Comparison of ENCODE assay signal across 22 cellular contexts in the genomic region with DNA sequence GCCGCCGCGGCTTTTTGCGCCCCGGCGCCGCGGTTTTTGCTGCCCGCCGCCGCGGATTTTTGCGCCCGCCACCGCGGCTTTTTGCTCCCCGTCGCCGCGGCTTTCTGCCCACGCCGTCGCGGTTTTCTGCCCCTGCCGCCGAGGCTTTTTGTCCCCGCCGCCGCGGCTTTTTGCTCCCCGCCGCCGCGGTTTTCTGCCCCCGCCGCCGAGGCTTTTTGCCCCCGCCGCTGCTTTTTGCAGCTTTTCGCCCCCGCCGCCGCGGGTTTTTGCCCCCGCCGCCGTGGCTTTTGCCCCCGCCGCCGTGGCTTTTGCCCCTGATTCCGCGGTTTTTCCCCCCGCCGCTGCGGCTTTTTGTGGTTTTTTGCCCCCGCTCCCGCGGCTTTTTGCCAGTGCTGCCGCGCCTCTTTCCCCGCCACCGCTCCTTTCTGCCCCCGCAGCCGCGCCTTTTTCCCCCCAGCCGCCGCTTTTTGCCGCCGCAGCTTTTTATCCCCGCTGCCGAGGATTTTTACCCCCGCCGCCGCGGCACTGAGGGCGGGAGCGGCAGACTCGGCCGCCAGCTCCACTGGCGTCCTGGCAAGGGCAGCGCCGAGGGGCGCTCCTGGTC.
"Had no signal": no experiment of that assay in that cellular context is flagged by ENCODE, and none has a peak within 500 bp of the region (broad histone marks: within the 10 kb centered on the region; RNA-seq: fewer than 3 reads in every experiment).

No MANE protein-coding gene starts in this region.

- H3K9me3 ChIP-seq: gastrocnemius medialis, lower lobe of right lung, prostate gland, right lobe of liver had no signal

- ATAC-seq: gastrocnemius medialis; heart right ventricle; left lung; lower lobe of right lung; natural killer cell treated with Interleukin-12 subunit alpha and Interleukin-12 subunit beta and Interleukin-15 and Interleukin-18, amount 100 ng/mL, for 72 hours; right lobe of liver; stimulated activated effector memory CD8-positive, alpha-beta T cell treated with anti-CD3 and anti-CD28 coated beads, Interleukin-12 subunit alpha, Interleukin-12 subunit beta, amount 100 ng/mL, for 72 hours had no signal

- H3K27ac Mint-ChIP-seq: memory B cell; natural killer cell treated with Interleukin-12 subunit alpha and Interleukin-12 subunit beta and Interleukin-15 and Interleukin-18, amount 100 ng/mL, for 72 hours; neural progenitor cell; stimulated activated effector memory CD8-positive, alpha-beta T cell treated with anti-CD3 and anti-CD28 coated beads, Interleukin-12 subunit alpha, Interleukin-12 subunit beta, amount 100 ng/mL, for 72 hours; stimulated activated naive CD8-positive, alpha-beta T cell treated with anti-CD3 and anti-CD28 coated beads, Interleukin-15, Interleukin-2, amounts not matched to agents 100 ng/mL and 50 ng/mL, for 24 hours had no signal

- H3K27me3 ChIP-seq: neural progenitor cell, ovary, right lobe of liver had no signal

- DNase-seq: cortex of kidney; effector CD8-positive, alpha-beta T cell; gastrocnemius medialis; heart right ventricle; hypothalamus; lower lobe of right lung; midbrain; nucleus accumbens; ovary; right lobe of liver; stimulated activated CD4-positive, alpha-beta T cell treated with anti-CD3 and anti-CD28 coated beads, Interleukin-4, amount 100 ng/mL, for 1 hour; stimulated activated CD8-positive, alpha-beta memory T cell treated with anti-CD3 and anti-CD28 coated beads, Interleukin-4, amount 100 ng/mL, for 48 hours; transverse colon had no signal

- H3K4me3 Mint-ChIP-seq: memory B cell; natural killer cell treated with Interleukin-12 subunit alpha and Interleukin-12 subunit beta and Interleukin-15 and Interleukin-18, amount 100 ng/mL, for 72 hours; neural progenitor cell; stimulated activated effector memory CD8-positive, alpha-beta T cell treated with anti-CD3 and anti-CD28 coated beads, Interleukin-12 subunit alpha, Interleukin-12 subunit beta, amount 100 ng/mL, for 72 hours; stimulated activated naive CD8-positive, alpha-beta T cell treated with anti-CD3 and anti-CD28 coated beads, Interleukin-15, Interleukin-2, amounts not matched to agents 100 ng/mL and 50 ng/mL, for 24 hours had no signal

- H3K27me3 Mint-ChIP-seq: memory B cell; natural killer cell treated with Interleukin-12 subunit alpha and Interleukin-12 subunit beta and Interleukin-15 and Interleukin-18, amount 100 ng/mL, for 72 hours; stimulated activated naive CD8-positive, alpha-beta T cell treated with anti-CD3 and anti-CD28 coated beads, Interleukin-15, Interleukin-2, amounts not matched to agents 100 ng/mL and 50 ng/mL, for 24 hours had no signal

- H3K36me3 Mint-ChIP-seq: memory B cell; neural progenitor cell; stimulated activated effector memory CD8-positive, alpha-beta T cell treated with anti-CD3 and anti-CD28 coated beads, Interleukin-12 subunit alpha, Interleukin-12 subunit beta, amount 100 ng/mL, for 72 hours had no signal

- H3K4me1 ChIP-seq: gastrocnemius medialis, heart right ventricle, left lung, lower lobe of right lung, neural progenitor cell, prostate gland, right lobe of liver, transverse colon had no signal

- H3K4me1 Mint-ChIP-seq: memory B cell; neural progenitor cell; stimulated activated effector memory CD8-positive, alpha-beta T cell treated with anti-CD3 and anti-CD28 coated beads, Interleukin-12 subunit alpha, Interleukin-12 subunit beta, amount 100 ng/mL, for 72 hours had no signal

- H3K36me3 ChIP-seq: gastrocnemius medialis, heart right ventricle, left lung, lower lobe of right lung, neural progenitor cell, ovary, prostate gland, right lobe of liver, thoracic aorta, transverse colon had no signal

- H3K4me3 ChIP-seq: dorsolateral prefrontal cortex, gastrocnemius medialis, heart right ventricle, left lung, lower lobe of right lung, neural progenitor cell, ovary, prostate gland, right lobe of liver, thoracic aorta, transverse colon had no signal

- H3K27ac ChIP-seq: dorsolateral prefrontal cortex, gastrocnemius medialis, heart right ventricle, left lung, lower lobe of right lung, neural progenitor cell, ovary, prostate gland, right lobe of liver, thoracic aorta, transverse colon had no signal
